8 cellular contexts compared by ENCODE assay signal in genomic region chr15:40340038-40340739, GRCh38. TPM values are rescaled to one million over a fixed set of nuclear protein-coding genes. Genes with fewer than 3 reads are reported as not detected.
DNase-seq lines count a peak whose midpoint lies in the region; ATAC-seq and TF ChIP-seq lines count a peak whose summit lies in the region.

No MANE protein-coding gene starts in this region.

- ATAC-seq in lower lobe of right lung = peak; percentile 41 to 57
- no peak for ATAC-seq in HG03469 (IDR thresholded peaks at IDR 0.05; ENCODE audit: unreplicated experiment)

- intact Hi-C loops in lower lobe of right lung (cut with DNase I) = no loop called here

- H3K36me3 ChIP-seq in lower lobe of right lung = peaks cover 21% of the 10 kb centered on the region

- peaks cover 3% of the 10 kb centered on the region for H3K36me3 Mint-ChIP-seq in chondrocyte (ENCODE audit: low read depth)
- no peaks in the 10 kb centered on the region for H3K36me3 Mint-ChIP-seq in activated CD4-positive, alpha-beta T cell treated with anti-CD3 and anti-CD28 coated beads, Interleukin-2, amount 10 ng/mL, durations not matched to agents 7 days and 5 days (ENCODE audit: low read depth)

- H3K9me3 ChIP-seq in lower lobe of right lung = no peaks in the 10 kb centered on the region

- peak overlapping the region; percentile 97 for H3K27ac ChIP-seq in lower lobe of right lung

- H3K27ac Mint-ChIP-seq in chondrocyte (ENCODE audit: unreplicated experiment) = peak overlapping the region; percentile 100
- H3K27ac Mint-ChIP-seq in activated CD4-positive, alpha-beta T cell treated with anti-CD3 and anti-CD28 coated beads, Interleukin-2, amount 10 ng/mL, durations not matched to agents 7 days and 5 days = no peak overlapping the region

- CTCF ChIA-PET in activated CD4-positive, alpha-beta T cell treated with anti-CD3 and anti-CD28 coated beads, Interleukin-2, amount 10 ng/mL, durations not matched to agents 7 days and 5 days (lab: Charles Lee) = interaction anchor here (1.1 to 6.0 kb wide), 12 partner anchors 12 to 110 kb away, joined by 3 to 78 read pairs (median 12); partner anchors contain the start of genes BAHD1, INAFM2 and PLCB2

- peaks cover 92% of the 10 kb centered on the region for H3K4me1 Mint-ChIP-seq in chondrocyte (ENCODE audit: low read depth)
- peaks cover 10% of the 10 kb centered on the region for H3K4me1 Mint-ChIP-seq in activated CD4-positive, alpha-beta T cell treated with anti-CD3 and anti-CD28 coated beads, Interleukin-2, amount 10 ng/mL, durations not matched to agents 7 days and 5 days

- POLR2A ChIA-PET in activated CD4-positive, alpha-beta T cell treated with anti-CD3 and anti-CD28 coated beads, Interleukin-2, amount 10 ng/mL, durations not matched to agents 7 days and 5 days (lab: Charles Lee) = no interaction called here

- H3K27me3 ChIP-seq in lower lobe of right lung (ENCODE audit: low read depth) = no peaks in the 10 kb centered on the region

- H3K4me1 ChIP-seq in lower lobe of right lung = peaks cover 93% of the 10 kb centered on the region

- peak; percentile 10 for DNase-seq in NCI-H1436 (lab: John Stamatoyannopoulos, UW)
- DNase-seq in NCI-H1436 treated with DMSO at 0.1 percent for 48 hours (lab: John Stamatoyannopoulos, UW) = no peak
- no peak for DNase-seq in chondrocyte (ENCODE audit: low spot score)
- DNase-seq in lower lobe of right lung = peak; percentile 70
- DNase-seq in ureter (ENCODE audit: low spot score) = peak; percentile 85
- DNase-seq in activated CD4-positive, alpha-beta T cell treated with anti-CD3 and anti-CD28 coated beads, Interleukin-2, amount 10 ng/mL, durations not matched to agents 7 days and 5 days = no peak
- no peak for DNase-seq in GF-D8 (lab: John Stamatoyannopoulos, UW)

- peak overlapping the region; percentile 73 for H3K4me3 Mint-ChIP-seq in chondrocyte (ENCODE audit: unreplicated experiment)
- H3K4me3 Mint-ChIP-seq in activated CD4-positive, alpha-beta T cell treated with anti-CD3 and anti-CD28 coated beads, Interleukin-2, amount 10 ng/mL, durations not matched to agents 7 days and 5 days = no peak overlapping the region

- TF ChIP-seq CTCF in chondrocyte (IDR thresholded peaks at IDR 0.05) = peak; percentile 24
- TF ChIP-seq CTCF in lower lobe of right lung (IDR thresholded peaks at IDR 0.05) = no peak

- H3K9me3 Mint-ChIP-seq in chondrocyte (ENCODE audit: low read depth) = no peaks in the 10 kb centered on the region
- no peaks in the 10 kb centered on the region for H3K9me3 Mint-ChIP-seq in activated CD4-positive, alpha-beta T cell treated with anti-CD3 and anti-CD28 coated beads, Interleukin-2, amount 10 ng/mL, durations not matched to agents 7 days and 5 days

- no peaks in the 10 kb centered on the region for H3K27me3 Mint-ChIP-seq in chondrocyte (ENCODE audit: low read depth)
- no peaks in the 10 kb centered on the region for H3K27me3 Mint-ChIP-seq in activated CD4-positive, alpha-beta T cell treated with anti-CD3 and anti-CD28 coated beads, Interleukin-2, amount 10 ng/mL, durations not matched to agents 7 days and 5 days

- H3K4me3 ChIP-seq in lower lobe of right lung = peak overlapping the region; percentile 67

RNA-seq across cellular contexts. Expression of gene CCDC9B, which starts 0.6 kb away (rescaled TPM):
- total RNA-seq in chondrocyte = 55.4 to 60.0 TPM (median 58.0 TPM) in 3 replicates
- total RNA-seq in lower lobe of right lung = 71.4 TPM
- 56.5 TPM for total RNA-seq in ureter
- 1 to 10 TPM in 1 of 2 experiments, under 1 TPM in 1; 0.81 to 1.0 TPM for total RNA-seq in activated CD4-positive, alpha-beta T cell treated with anti-CD3 and anti-CD28 coated beads, Interleukin-2, amount 10 ng/mL, durations not matched to agents 7 days and 5 days

RNA-seq across cellular contexts. Expression of gene PHGR1, which starts 10.6 kb away (rescaled TPM):
- not detected in 3 replicates for total RNA-seq in chondrocyte
- total RNA-seq in lower lobe of right lung = not detected
- not detected for total RNA-seq in ureter
- total RNA-seq in activated CD4-positive, alpha-beta T cell treated with anti-CD3 and anti-CD28 coated beads, Interleukin-2, amount 10 ng/mL, durations not matched to agents 7 days and 5 days = not detected

RNA-seq across cellular contexts. Expression of gene INAFM2, which starts 16.7 kb away (rescaled TPM):
- 68.8 to 128 TPM (median 80.6 TPM) in 3 replicates for total RNA-seq in chondrocyte
- 33.8 TPM for total RNA-seq in lower lobe of right lung
- 26.2 TPM for total RNA-seq in ureter
- total RNA-seq in activated CD4-positive, alpha-beta T cell treated with anti-CD3 and anti-CD28 coated beads, Interleukin-2, amount 10 ng/mL, durations not matched to agents 7 days and 5 days = 1 to 10 TPM; 6.6 to 8.5 TPM

RNA-seq across cellular contexts. Expression of gene DISP2, which starts 17.8 kb away (rescaled TPM):
- total RNA-seq in chondrocyte (1.3 to 2.2 TPM (median 1.4 TPM) in 3 replicates), lower lobe of right lung (4.3 TPM), ureter (0.60 TPM)
- 1 to 10 TPM in 1 of 2 experiments, under 1 TPM in 1; 0.60 to 1.4 TPM for total RNA-seq in activated CD4-positive, alpha-beta T cell treated with anti-CD3 and anti-CD28 coated beads, Interleukin-2, amount 10 ng/mL, durations not matched to agents 7 days and 5 days

RNA-seq across cellular contexts. Expression of gene PLCB2, which starts 32.5 kb away (rescaled TPM):
- total RNA-seq in chondrocyte (1.4 to 3.4 TPM (median 2.8 TPM) in 3 replicates), lower lobe of right lung (105 TPM), ureter (26.9 TPM)
- total RNA-seq in activated CD4-positive, alpha-beta T cell treated with anti-CD3 and anti-CD28 coated beads, Interleukin-2, amount 10 ng/mL, durations not matched to agents 7 days and 5 days = 100 to 1,000 TPM; 195 to 196 TPM

Comparison
In these comparisons a context has a peak if more than half of its experiments do, and no peak if none do; other contexts are left out.
1. DNase-seq: peak in NCI-H1436 (single experiment), lower lobe of right lung (single experiment) and ureter (single experiment); none in NCI-H1436 treated with DMSO at 0.1 percent for 48 hours (single experiment), chondrocyte (single experiment), activated CD4-positive, alpha-beta T cell treated with anti-CD3 and anti-CD28 coated beads, Interleukin-2, amount 10 ng/mL, durations not matched to agents 7 days and 5 days (single experiment) and GF-D8 (single experiment).
2. RNA of gene CCDC9B, which starts 0.6 kb away (total RNA-seq): 71.4 TPM in lower lobe of right lung (single experiment), 55.4 to 60.0 TPM in chondrocyte and 56.5 TPM in ureter (single experiment); 0.81 to 1.0 TPM in activated CD4-positive, alpha-beta T cell treated with anti-CD3 and anti-CD28 coated beads, Interleukin-2, amount 10 ng/mL, durations not matched to agents 7 days and 5 days; every median in the first group is over 10 times any median in the second.